1 cellular context compared by ENCODE assay signal in the genomic region with DNA sequence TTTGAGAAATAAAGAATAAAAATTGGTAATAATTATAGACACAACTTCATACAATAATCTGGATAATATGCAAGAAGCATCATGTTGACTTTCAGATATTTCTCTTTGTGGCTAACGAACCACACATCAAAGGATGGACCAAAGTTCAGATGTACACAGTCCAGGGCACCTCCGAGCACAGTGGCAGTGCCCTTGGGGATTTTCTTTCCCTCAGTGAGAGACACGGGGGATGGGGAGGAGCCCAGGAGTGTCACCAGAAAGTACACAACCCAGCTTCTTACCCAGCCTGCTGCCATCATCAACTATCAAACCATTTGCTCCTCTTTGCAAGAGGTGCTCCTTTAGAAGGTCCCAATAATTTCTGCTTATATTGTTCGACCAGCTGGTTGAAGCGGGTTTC.
TF ChIP-seq lines count a peak whose summit lies in the region.

No MANE protein-coding gene starts in this region.

TF ChIP-seq in HepG2, 621 proteins besides CTCF, POLR2A, EP300 and RAD21 (continued from another document and continues in another):
- TF ChIP-seq, protein P1, sequence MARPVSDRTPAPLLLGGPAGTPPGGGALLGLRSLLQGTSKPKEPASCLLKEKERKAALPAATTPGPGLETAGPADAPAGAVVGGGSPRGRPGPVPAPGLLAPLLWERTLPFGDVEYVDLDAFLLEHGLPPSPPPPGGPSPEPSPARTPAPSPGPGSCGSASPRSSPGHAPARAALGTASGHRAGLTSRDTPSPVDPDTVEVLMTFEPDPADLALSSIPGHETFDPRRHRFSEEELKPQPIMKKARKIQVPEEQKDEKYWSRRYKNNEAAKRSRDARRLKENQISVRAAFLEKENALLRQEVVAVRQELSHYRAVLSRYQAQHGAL (CRISPR knock-in tag; IDR thresholded peaks at IDR 0.05; ENCODE audit: not compliant biosample characterization), result no peak
- TF ChIP-seq, protein P2, sequence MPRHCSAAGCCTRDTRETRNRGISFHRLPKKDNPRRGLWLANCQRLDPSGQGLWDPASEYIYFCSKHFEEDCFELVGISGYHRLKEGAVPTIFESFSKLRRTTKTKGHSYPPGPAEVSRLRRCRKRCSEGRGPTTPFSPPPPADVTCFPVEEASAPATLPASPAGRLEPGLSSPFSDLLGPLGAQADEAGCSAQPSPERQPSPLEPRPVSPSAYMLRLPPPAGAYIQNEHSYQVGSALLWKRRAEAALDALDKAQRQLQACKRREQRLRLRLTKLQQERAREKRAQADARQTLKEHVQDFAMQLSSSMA (CRISPR knock-in tag; IDR thresholded peaks at IDR 0.05), result no peak
- TF ChIP-seq ZNF121 (CRISPR knock-in tag; IDR thresholded peaks at IDR 0.05) (no peak), GABPA (IDR thresholded peaks at IDR 0.05; ENCODE audit: low read depth, low read length) (no peak), GABPA (CRISPR knock-in tag; IDR thresholded peaks at IDR 0.05; ENCODE audit: low read depth) (no peak), EED (CRISPR knock-in tag; IDR thresholded peaks at IDR 0.05) (no peak), ZNF652 (CRISPR knock-in tag; IDR thresholded peaks at IDR 0.05; ENCODE audit: borderline replicate concordance, low read depth) (no peak), FOXK1 (CRISPR knock-in tag; IDR thresholded peaks at IDR 0.05; ENCODE audit: borderline replicate concordance, low read depth) (peak; percentile 54; the same call in 1 of the 2 replicates), SOX6 (IDR thresholded peaks at IDR 0.05) (no peak), SOX6 (CRISPR knock-in tag; IDR thresholded peaks at IDR 0.05) (peak; percentile 79), THAP11 (CRISPR knock-in tag; IDR thresholded peaks at IDR 0.05) (0 out of 2 replicates have a peak, but pooled peaks have one; percentile 25), KDM6A (CRISPR knock-in tag; IDR thresholded peaks at IDR 0.05; ENCODE audit: low read depth) (peak; percentile 80), HDAC2 (CRISPR knock-in tag; IDR thresholded peaks at IDR 0.05) (peak; percentile 84), TCF7 (IDR thresholded peaks at IDR 0.05; ENCODE audit: low read depth) (peak; percentile 90), RXRA (CRISPR knock-in tag; IDR thresholded peaks at IDR 0.05) (peak; percentile 37; the same call in 1 of the 2 replicates), ZNF674 (CRISPR knock-in tag; IDR thresholded peaks at IDR 0.05; ENCODE audit: low read depth) (no peak), MTF2 (CRISPR knock-in tag; IDR thresholded peaks at IDR 0.05; ENCODE audit: borderline replicate concordance) (no peak), ZNF547 (CRISPR knock-in tag; IDR thresholded peaks at IDR 0.05) (no peak), HNRNPL (IDR thresholded peaks at IDR 0.05; ENCODE audit: low read depth, low read length) (0 out of 2 replicates have a peak, but pooled peaks have one; percentile 32), ZMYM2 (CRISPR knock-in tag; IDR thresholded peaks at IDR 0.05) (no peak), RCOR2 (CRISPR knock-in tag; IDR thresholded peaks at IDR 0.05) (no peak; the same call in 1 of the 2 replicates), ZNF670 (CRISPR knock-in tag; IDR thresholded peaks at IDR 0.05; ENCODE audit: borderline replicate concordance) (0 out of 2 replicates have a peak, but pooled peaks have one; percentile 25), ZNF746 (CRISPR knock-in tag; IDR thresholded peaks at IDR 0.05) (no peak), RFX3 (CRISPR knock-in tag; IDR thresholded peaks at IDR 0.05) (no peak), ZNF841 (CRISPR knock-in tag; IDR thresholded peaks at IDR 0.05; ENCODE audit: borderline replicate concordance) (no peak), NFKBIZ (CRISPR knock-in tag; IDR thresholded peaks at IDR 0.05) (no peak), ZNF383 (CRISPR knock-in tag; IDR thresholded peaks at IDR 0.05; ENCODE audit: borderline replicate concordance) (no peak), TARDBP (CRISPR knock-in tag; IDR thresholded peaks at IDR 0.05) (0 out of 2 replicates have a peak, but pooled peaks have one; percentile 57), ARID2 (CRISPR knock-in tag; IDR thresholded peaks at IDR 0.05; ENCODE audit: borderline replicate concordance) (no peak)
- TF ChIP-seq, protein P3, sequence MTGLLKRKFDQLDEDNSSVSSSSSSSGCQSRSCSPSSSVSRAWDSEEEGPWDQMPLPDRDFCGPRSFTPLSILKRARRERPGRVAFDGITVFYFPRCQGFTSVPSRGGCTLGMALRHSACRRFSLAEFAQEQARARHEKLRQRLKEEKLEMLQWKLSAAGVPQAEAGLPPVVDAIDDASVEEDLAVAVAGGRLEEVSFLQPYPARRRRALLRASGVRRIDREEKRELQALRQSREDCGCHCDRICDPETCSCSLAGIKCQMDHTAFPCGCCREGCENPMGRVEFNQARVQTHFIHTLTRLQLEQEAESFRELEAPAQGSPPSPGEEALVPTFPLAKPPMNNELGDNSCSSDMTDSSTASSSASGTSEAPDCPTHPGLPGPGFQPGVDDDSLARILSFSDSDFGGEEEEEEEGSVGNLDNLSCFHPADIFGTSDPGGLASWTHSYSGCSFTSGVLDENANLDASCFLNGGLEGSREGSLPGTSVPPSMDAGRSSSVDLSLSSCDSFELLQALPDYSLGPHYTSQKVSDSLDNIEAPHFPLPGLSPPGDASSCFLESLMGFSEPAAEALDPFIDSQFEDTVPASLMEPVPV (CRISPR knock-in tag; IDR thresholded peaks at IDR 0.05), result no peak
- TF ChIP-seq, protein P4, sequence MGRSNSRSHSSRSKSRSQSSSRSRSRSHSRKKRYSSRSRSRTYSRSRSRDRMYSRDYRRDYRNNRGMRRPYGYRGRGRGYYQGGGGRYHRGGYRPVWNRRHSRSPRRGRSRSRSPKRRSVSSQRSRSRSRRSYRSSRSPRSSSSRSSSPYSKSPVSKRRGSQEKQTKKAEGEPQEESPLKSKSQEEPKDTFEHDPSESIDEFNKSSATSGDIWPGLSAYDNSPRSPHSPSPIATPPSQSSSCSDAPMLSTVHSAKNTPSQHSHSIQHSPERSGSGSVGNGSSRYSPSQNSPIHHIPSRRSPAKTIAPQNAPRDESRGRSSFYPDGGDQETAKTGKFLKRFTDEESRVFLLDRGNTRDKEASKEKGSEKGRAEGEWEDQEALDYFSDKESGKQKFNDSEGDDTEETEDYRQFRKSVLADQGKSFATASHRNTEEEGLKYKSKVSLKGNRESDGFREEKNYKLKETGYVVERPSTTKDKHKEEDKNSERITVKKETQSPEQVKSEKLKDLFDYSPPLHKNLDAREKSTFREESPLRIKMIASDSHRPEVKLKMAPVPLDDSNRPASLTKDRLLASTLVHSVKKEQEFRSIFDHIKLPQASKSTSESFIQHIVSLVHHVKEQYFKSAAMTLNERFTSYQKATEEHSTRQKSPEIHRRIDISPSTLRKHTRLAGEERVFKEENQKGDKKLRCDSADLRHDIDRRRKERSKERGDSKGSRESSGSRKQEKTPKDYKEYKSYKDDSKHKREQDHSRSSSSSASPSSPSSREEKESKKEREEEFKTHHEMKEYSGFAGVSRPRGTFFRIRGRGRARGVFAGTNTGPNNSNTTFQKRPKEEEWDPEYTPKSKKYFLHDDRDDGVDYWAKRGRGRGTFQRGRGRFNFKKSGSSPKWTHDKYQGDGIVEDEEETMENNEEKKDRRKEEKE (IDR thresholded peaks at IDR 0.05), result no peak
- TF ChIP-seq, protein P5, sequence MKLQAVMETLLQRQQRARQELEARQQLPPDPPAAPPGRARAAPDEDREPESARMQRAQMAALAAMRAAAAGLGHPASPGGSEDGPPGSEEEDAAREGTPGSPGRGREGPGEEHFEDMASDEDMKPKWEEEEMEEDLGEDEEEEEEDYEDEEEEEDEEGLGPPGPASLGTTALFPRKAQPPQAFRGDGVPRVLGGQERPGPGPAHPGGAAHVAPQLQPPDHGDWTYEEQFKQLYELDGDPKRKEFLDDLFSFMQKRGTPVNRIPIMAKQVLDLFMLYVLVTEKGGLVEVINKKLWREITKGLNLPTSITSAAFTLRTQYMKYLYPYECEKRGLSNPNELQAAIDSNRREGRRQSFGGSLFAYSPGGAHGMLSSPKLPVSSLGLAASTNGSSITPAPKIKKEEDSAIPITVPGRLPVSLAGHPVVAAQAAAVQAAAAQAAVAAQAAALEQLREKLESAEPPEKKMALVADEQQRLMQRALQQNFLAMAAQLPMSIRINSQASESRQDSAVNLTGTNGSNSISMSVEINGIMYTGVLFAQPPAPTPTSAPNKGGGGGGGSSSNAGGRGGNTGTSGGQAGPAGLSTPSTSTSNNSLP (IDR thresholded peaks at IDR 0.05; ENCODE audit: low read depth, low read length), result 0 out of 2 replicates have a peak, but pooled peaks have one; percentile 43
- TF ChIP-seq, protein P6, sequence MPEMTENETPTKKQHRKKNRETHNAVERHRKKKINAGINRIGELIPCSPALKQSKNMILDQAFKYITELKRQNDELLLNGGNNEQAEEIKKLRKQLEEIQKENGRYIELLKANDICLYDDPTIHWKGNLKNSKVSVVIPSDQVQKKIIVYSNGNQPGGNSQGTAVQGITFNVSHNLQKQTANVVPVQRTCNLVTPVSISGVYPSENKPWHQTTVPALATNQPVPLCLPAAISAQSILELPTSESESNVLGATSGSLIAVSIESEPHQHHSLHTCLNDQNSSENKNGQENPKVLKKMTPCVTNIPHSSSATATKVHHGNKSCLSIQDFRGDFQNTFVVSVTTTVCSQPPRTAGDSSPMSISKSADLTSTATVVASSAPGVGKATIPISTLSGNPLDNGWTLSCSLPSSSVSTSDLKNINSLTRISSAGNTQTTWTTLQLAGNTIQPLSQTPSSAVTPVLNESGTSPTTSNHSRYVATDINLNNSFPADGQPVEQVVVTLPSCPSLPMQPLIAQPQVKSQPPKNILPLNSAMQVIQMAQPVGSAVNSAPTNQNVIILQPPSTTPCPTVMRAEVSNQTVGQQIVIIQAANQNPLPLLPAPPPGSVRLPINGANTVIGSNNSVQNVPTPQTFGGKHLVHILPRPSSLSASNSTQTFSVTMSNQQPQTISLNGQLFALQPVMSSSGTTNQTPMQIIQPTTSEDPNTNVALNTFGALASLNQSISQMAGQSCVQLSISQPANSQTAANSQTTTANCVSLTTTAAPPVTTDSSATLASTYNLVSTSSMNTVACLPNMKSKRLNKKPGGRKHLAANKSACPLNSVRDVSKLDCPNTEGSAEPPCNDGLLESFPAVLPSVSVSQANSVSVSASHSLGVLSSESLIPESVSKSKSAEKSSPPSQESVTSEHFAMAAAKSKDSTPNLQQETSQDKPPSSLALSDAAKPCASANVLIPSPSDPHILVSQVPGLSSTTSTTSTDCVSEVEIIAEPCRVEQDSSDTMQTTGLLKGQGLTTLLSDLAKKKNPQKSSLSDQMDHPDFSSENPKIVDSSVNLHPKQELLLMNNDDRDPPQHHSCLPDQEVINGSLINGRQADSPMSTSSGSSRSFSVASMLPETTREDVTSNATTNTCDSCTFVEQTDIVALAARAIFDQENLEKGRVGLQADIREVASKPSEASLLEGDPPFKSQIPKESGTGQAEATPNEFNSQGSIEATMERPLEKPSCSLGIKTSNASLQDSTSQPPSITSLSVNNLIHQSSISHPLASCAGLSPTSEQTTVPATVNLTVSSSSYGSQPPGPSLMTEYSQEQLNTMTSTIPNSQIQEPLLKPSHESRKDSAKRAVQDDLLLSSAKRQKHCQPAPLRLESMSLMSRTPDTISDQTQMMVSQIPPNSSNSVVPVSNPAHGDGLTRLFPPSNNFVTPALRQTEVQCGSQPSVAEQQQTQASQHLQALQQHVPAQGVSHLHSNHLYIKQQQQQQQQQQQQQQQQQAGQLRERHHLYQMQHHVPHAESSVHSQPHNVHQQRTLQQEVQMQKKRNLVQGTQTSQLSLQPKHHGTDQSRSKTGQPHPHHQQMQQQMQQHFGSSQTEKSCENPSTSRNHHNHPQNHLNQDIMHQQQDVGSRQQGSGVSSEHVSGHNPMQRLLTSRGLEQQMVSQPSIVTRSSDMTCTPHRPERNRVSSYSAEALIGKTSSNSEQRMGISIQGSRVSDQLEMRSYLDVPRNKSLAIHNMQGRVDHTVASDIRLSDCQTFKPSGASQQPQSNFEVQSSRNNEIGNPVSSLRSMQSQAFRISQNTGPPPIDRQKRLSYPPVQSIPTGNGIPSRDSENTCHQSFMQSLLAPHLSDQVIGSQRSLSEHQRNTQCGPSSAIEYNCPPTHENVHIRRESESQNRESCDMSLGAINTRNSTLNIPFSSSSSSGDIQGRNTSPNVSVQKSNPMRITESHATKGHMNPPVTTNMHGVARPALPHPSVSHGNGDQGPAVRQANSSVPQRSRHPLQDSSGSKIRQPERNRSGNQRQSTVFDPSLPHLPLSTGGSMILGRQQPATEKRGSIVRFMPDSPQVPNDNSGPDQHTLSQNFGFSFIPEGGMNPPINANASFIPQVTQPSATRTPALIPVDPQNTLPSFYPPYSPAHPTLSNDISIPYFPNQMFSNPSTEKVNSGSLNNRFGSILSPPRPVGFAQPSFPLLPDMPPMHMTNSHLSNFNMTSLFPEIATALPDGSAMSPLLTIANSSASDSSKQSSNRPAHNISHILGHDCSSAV (CRISPR knock-in tag; IDR thresholded peaks at IDR 0.05; ENCODE audit: borderline replicate concordance), result no peak
- TF ChIP-seq, protein P7, sequence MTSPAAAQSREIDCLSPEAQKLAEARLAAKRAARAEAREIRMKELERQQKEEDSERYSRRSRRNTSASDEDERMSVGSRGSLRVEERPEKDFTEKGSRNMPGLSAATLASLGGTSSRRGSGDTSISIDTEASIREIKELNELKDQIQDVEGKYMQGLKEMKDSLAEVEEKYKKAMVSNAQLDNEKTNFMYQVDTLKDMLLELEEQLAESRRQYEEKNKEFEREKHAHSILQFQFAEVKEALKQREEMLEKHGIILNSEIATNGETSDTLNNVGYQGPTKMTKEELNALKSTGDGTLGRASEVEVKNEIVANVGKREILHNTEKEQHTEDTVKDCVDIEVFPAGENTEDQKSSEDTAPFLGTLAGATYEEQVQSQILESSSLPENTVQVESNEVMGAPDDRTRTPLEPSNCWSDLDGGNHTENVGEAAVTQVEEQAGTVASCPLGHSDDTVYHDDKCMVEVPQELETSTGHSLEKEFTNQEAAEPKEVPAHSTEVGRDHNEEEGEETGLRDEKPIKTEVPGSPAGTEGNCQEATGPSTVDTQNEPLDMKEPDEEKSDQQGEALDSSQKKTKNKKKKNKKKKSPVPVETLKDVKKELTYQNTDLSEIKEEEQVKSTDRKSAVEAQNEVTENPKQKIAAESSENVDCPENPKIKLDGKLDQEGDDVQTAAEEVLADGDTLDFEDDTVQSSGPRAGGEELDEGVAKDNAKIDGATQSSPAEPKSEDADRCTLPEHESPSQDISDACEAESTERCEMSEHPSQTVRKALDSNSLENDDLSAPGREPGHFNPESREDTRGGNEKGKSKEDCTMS (CRISPR knock-in tag; conservative IDR thresholded peaks at IDR 0.05), result no peak
- TF ChIP-seq, protein P8, sequence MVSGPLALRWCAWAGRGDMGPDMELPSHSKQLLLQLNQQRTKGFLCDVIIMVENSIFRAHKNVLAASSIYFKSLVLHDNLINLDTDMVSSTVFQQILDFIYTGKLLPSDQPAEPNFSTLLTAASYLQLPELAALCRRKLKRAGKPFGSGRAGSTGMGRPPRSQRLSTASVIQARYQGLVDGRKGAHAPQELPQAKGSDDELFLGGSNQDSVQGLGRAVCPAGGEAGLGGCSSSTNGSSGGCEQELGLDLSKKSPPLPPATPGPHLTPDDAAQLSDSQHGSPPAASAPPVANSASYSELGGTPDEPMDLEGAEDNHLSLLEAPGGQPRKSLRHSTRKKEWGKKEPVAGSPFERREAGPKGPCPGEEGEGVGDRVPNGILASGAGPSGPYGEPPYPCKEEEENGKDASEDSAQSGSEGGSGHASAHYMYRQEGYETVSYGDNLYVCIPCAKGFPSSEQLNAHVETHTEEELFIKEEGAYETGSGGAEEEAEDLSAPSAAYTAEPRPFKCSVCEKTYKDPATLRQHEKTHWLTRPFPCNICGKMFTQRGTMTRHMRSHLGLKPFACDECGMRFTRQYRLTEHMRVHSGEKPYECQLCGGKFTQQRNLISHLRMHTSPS (CRISPR knock-in tag; IDR thresholded peaks at IDR 0.05; ENCODE audit: low read depth), result peak; percentile 85; the same call in 1 of the 2 replicates
- TF ChIP-seq, protein P9, sequence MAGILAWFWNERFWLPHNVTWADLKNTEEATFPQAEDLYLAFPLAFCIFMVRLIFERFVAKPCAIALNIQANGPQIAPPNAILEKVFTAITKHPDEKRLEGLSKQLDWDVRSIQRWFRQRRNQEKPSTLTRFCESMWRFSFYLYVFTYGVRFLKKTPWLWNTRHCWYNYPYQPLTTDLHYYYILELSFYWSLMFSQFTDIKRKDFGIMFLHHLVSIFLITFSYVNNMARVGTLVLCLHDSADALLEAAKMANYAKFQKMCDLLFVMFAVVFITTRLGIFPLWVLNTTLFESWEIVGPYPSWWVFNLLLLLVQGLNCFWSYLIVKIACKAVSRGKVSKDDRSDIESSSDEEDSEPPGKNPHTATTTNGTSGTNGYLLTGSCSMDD (CRISPR knock-in tag; IDR thresholded peaks at IDR 0.05), result no peak
